2 cellular contexts compared by ENCODE assay signal in the genomic region with DNA sequence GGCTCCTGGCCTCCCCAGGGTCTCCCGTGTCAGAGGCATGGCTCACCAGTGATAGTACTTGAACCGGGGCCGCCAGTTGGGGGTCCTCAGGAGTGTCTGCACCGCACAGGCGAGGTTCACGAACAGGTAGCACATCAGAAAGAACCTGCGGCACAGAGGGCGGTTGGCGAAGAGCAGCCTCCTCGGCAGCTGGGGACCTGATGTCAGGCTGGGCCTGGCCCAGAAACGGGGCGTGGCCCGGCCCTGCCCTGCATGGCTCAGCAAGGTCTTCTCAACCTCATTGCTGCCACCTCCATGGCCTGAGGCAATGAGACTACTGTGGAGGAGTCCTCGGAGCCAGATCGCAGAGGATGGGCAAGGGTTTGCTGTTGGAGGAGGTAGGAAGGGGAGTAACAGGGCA.
TF ChIP-seq lines count a peak whose summit lies in the region.

No MANE protein-coding gene starts in this region.

TF ChIP-seq in GM23338, 12 proteins besides CTCF, POLR2A, EP300 and RAD21 (continued from another document):
- no peak for TF ChIP-seq ETS1 (IDR thresholded peaks at IDR 0.05)

TF ChIP-seq in SK-N-SH treated with all-trans-retinoic acid at 6 μM for 48 hours, 23 proteins besides CTCF, POLR2A, EP300 and RAD21:
- no peak for TF ChIP-seq CSRNP3 (CRISPR knock-in tag; IDR thresholded peaks at IDR 0.05)
- no peak for TF ChIP-seq SNAI2 (CRISPR knock-in tag; IDR thresholded peaks at IDR 0.05)
- no peak for TF ChIP-seq ZFP30 (CRISPR knock-in tag; IDR thresholded peaks at IDR 0.05)
- TF ChIP-seq, protein P1, sequence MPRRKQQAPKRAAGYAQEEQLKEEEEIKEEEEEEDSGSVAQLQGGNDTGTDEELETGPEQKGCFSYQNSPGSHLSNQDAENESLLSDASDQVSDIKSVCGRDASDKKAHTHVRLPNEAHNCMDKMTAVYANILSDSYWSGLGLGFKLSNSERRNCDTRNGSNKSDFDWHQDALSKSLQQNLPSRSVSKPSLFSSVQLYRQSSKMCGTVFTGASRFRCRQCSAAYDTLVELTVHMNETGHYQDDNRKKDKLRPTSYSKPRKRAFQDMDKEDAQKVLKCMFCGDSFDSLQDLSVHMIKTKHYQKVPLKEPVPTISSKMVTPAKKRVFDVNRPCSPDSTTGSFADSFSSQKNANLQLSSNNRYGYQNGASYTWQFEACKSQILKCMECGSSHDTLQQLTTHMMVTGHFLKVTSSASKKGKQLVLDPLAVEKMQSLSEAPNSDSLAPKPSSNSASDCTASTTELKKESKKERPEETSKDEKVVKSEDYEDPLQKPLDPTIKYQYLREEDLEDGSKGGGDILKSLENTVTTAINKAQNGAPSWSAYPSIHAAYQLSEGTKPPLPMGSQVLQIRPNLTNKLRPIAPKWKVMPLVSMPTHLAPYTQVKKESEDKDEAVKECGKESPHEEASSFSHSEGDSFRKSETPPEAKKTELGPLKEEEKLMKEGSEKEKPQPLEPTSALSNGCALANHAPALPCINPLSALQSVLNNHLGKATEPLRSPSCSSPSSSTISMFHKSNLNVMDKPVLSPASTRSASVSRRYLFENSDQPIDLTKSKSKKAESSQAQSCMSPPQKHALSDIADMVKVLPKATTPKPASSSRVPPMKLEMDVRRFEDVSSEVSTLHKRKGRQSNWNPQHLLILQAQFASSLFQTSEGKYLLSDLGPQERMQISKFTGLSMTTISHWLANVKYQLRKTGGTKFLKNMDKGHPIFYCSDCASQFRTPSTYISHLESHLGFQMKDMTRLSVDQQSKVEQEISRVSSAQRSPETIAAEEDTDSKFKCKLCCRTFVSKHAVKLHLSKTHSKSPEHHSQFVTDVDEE (CRISPR knock-in tag; IDR thresholded peaks at IDR 0.05), result no peak
- no peak for TF ChIP-seq CSDC2 (CRISPR knock-in tag; IDR thresholded peaks at IDR 0.05)
- no peak for TF ChIP-seq BACH2 (CRISPR knock-in tag; IDR thresholded peaks at IDR 0.05; ENCODE audit: borderline replicate concordance)
- no peak for TF ChIP-seq TCF4 (CRISPR knock-in tag; IDR thresholded peaks at IDR 0.05; ENCODE audit: borderline replicate concordance)
- TF ChIP-seq, protein P2, sequence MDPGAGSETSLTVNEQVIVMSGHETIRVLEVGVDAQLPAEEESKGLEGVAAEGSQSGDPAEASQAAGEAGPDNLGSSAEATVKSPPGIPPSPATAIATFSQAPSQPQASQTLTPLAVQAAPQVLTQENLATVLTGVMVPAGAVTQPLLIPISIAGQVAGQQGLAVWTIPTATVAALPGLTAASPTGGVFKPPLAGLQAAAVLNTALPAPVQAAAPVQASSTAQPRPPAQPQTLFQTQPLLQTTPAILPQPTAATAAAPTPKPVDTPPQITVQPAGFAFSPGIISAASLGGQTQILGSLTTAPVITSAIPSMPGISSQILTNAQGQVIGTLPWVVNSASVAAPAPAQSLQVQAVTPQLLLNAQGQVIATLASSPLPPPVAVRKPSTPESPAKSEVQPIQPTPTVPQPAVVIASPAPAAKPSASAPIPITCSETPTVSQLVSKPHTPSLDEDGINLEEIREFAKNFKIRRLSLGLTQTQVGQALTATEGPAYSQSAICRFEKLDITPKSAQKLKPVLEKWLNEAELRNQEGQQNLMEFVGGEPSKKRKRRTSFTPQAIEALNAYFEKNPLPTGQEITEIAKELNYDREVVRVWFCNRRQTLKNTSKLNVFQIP (CRISPR knock-in tag; IDR thresholded peaks at IDR 0.05; ENCODE audit: borderline replicate concordance, low read depth), result no peak
- TF ChIP-seq ARNTL (CRISPR knock-in tag; IDR thresholded peaks at IDR 0.05; ENCODE audit: borderline replicate concordance, low read depth), result no peak
- TF ChIP-seq ISL1 (CRISPR knock-in tag; IDR thresholded peaks at IDR 0.05), result no peak
- TF ChIP-seq ZNF70 (CRISPR knock-in tag; IDR thresholded peaks at IDR 0.05), result no peak
- TF ChIP-seq, protein P3, sequence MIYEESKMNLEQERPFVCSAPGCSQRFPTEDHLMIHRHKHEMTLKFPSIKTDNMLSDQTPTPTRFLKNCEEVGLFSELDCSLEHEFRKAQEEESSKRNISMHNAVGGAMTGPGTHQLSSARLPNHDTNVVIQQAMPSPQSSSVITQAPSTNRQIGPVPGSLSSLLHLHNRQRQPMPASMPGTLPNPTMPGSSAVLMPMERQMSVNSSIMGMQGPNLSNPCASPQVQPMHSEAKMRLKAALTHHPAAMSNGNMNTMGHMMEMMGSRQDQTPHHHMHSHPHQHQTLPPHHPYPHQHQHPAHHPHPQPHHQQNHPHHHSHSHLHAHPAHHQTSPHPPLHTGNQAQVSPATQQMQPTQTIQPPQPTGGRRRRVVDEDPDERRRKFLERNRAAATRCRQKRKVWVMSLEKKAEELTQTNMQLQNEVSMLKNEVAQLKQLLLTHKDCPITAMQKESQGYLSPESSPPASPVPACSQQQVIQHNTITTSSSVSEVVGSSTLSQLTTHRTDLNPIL (CRISPR knock-in tag; IDR thresholded peaks at IDR 0.05; ENCODE audit: low read depth), result no peak
- no peak for TF ChIP-seq GLIS3 (CRISPR knock-in tag; IDR thresholded peaks at IDR 0.05)
- no peak for TF ChIP-seq TOX (CRISPR knock-in tag; IDR thresholded peaks at IDR 0.05; ENCODE audit: borderline replicate concordance)
- no peak for TF ChIP-seq ZC3H10 (CRISPR knock-in tag; IDR thresholded peaks at IDR 0.05)
